In the genomic region with DNA sequence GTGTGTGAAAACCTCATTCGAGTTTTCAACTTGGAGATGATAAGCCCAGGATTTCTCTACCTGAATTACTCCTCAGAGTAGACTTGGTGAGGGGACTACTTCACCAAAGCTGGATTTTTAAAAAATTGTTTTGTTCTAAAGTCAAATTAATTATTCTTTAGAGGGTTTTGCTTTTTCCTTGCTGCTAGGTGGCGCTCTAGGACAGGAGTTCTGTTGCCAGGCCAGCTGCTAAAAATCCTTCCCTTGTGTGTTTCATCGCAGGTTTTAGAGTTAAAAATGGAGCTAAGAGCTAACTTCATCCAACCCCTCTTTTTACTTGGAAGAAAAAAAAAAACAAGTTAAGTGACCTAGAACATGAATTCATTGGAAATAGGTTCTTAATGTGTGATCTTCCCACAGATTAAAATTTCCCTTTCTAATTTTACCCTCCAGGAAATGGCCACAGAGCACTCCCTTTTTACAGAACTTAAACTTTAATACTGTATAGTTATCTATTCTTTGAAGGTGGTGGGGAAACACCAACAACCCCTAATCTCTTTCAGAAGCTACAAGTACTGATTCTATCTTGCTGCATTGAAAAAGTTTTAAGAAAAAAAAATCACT, we compare ENCODE assay signal across 8 cellular contexts. TPM values are rescaled to one million over a fixed set of nuclear protein-coding genes. Genes with fewer than 3 reads are reported as not detected.
DNase-seq lines count a peak whose midpoint lies in the region; ATAC-seq lines count a peak whose summit lies in the region.

No MANE protein-coding gene starts in this region.

- peaks cover 9% of the 10 kb centered on the region; the same call in 1 of the 2 replicates for H3K27me3 ChIP-seq in GM23248 (replicated peaks; ENCODE audit: insufficient read depth)

- no peaks in the 10 kb centered on the region for H3K36me3 ChIP-seq in GM23248 (ENCODE audit: low read depth)

- peak overlapping the region; percentile 33 for H3K27ac Mint-ChIP-seq in stimulated activated naive CD8-positive, alpha-beta T cell treated with anti-CD3 and anti-CD28 coated beads, Interleukin-15, Interleukin-2, amounts not matched to agents 100 ng/mL and 50 ng/mL, for 24 hours

- H3K4me1 ChIP-seq in GM23248 (ENCODE audit: insufficient read depth) = peaks cover 5% of the 10 kb centered on the region; the same call in 1 of the 2 replicates

- H3K36me3 Mint-ChIP-seq in stimulated activated naive CD8-positive, alpha-beta T cell treated with anti-CD3 and anti-CD28 coated beads, Interleukin-15, Interleukin-2, amounts not matched to agents 100 ng/mL and 50 ng/mL, for 24 hours (ENCODE audit: low read depth) = no peaks in the 10 kb centered on the region

- no peak overlapping the region for H3K27ac ChIP-seq in GM23248

- in situ Hi-C loops in GM23248 (cut with MboI) = loop anchor here (5.0 kb wide), 1 partner anchor 101 kb away; no protein-coding TSS in a partner anchor

- H3K9me2 ChIP-seq in GM23248 (ENCODE audit: insufficient read depth) = no peaks in the 10 kb centered on the region

- no peak overlapping the region for H3K4me3 ChIP-seq in GM23248

- DNase-seq in Ammon's horn (ENCODE audit: low spot score) = peak; percentile 79
- peak; percentile 70 for DNase-seq in GM23248
- peak; percentile 64 for DNase-seq in NCI-H345 (lab: John Stamatoyannopoulos, UW)
- peak; percentile 20 to 46 for DNase-seq in activated CD4-positive, alpha-beta T cell treated with anti-CD3 and anti-CD28 coated beads for 24 hours (ENCODE audit: low read depth in 2 of 2)
- peak; percentile 65 for DNase-seq in ecto neural progenitor cell (ENCODE audit: low spot score)
- peak; percentile 41 for DNase-seq in middle frontal gyrus (ENCODE audit: extremely low spot score, low spot score)

- H3K4me1 Mint-ChIP-seq in stimulated activated naive CD8-positive, alpha-beta T cell treated with anti-CD3 and anti-CD28 coated beads, Interleukin-15, Interleukin-2, amounts not matched to agents 100 ng/mL and 50 ng/mL, for 24 hours (ENCODE audit: low read depth) = peaks cover 6% of the 10 kb centered on the region

- no peak overlapping the region for H3K4me3 Mint-ChIP-seq in stimulated activated naive CD8-positive, alpha-beta T cell treated with anti-CD3 and anti-CD28 coated beads, Interleukin-15, Interleukin-2, amounts not matched to agents 100 ng/mL and 50 ng/mL, for 24 hours

- 3% methylated on average over 3 of the region's 3 CpGs for WGBS in GM23248 (ENCODE audit: low coverage in 1 of 2, low lambda C conversion rate in 2 of 2, missing lambda C conversion rate in 2 of 2), 2 experiments

- H4K20me1 ChIP-seq in GM23248 (ENCODE audit: insufficient read depth) = no peaks in the 10 kb centered on the region

- H3K79me2 ChIP-seq in GM23248 (ENCODE audit: insufficient read depth) = no peaks in the 10 kb centered on the region

- no peaks in the 10 kb centered on the region for H3K9me3 ChIP-seq in GM23248 (ENCODE audit: low read depth)

- H3K9me3 Mint-ChIP-seq in stimulated activated naive CD8-positive, alpha-beta T cell treated with anti-CD3 and anti-CD28 coated beads, Interleukin-15, Interleukin-2, amounts not matched to agents 100 ng/mL and 50 ng/mL, for 24 hours = no peaks in the 10 kb centered on the region

- no peak overlapping the region for H3K4me2 ChIP-seq in GM23248 (ENCODE audit: unreplicated experiment)

- ATAC-seq in HG02938 (IDR thresholded peaks at IDR 0.05; ENCODE audit: unreplicated experiment) = no peak

- no peak overlapping the region for H2AFZ ChIP-seq in GM23248

- H3K27me3 Mint-ChIP-seq in stimulated activated naive CD8-positive, alpha-beta T cell treated with anti-CD3 and anti-CD28 coated beads, Interleukin-15, Interleukin-2, amounts not matched to agents 100 ng/mL and 50 ng/mL, for 24 hours = peaks cover 1% of the 10 kb centered on the region

- H3K9ac ChIP-seq in GM23248 = no peak overlapping the region

- H3F3A ChIP-seq in GM23248 (ENCODE audit: insufficient read depth) = no peaks in the 10 kb centered on the region

RNA-seq across cellular contexts. Expression of a gene that starts 36.7 kb away (rescaled TPM):
- not detected in 2 replicates for total RNA-seq in GM23248 (2014; rRNA removed; shearing (Covaris generic))
- not detected in 2 replicates for polyA plus RNA-seq in GM23248 (2016; fragmentation: Nextera tagmentation; extraction: Ambion mirVana)
